ENCODE assay signal across 14 cellular contexts in the genomic region with DNA sequence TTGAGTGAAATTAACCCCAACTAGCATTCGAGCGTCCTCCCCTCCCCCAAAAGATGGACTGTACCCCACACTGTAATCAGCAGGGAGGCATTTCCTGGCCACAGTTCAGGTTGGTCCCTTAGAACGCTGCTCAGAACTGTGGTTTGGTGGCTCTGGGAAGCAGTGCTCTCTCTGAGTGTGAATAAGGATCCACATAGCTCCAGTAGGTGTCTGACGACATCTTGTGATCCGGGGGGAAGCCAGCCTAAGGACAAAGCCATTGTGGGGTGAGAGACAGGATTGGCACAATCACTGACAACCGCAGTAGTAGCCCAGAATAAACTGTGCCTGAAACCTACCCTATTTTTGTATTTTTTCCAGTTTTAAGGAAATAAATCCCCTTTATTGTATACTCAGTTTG.
DNase-seq lines count a peak whose midpoint lies in the region; ATAC-seq and TF ChIP-seq lines count a peak whose summit lies in the region.
"Had no signal": no experiment of that assay in that cellular context is flagged by ENCODE, and none has a peak within 500 bp of the region (broad histone marks: within the 10 kb centered on the region; RNA-seq: fewer than 3 reads in every experiment).

No MANE protein-coding gene starts in this region.

- H3K27ac Mint-ChIP-seq in activated naive CD8-positive, alpha-beta T cell treated with anti-CD3 and anti-CD28 coated beads for 36 hours: no peak overlapping the region

- intact Hi-C loops in stomach (cut with DNase I; ENCODE audit: low total_unique reads): loop anchor here (10.0 kb wide), 1 partner anchor 119 kb away; no protein-coding TSS in a partner anchor

- H3K4me3 Mint-ChIP-seq in activated naive CD8-positive, alpha-beta T cell treated with anti-CD3 and anti-CD28 coated beads for 36 hours: no peak overlapping the region

- H3K27me3 ChIP-seq in HUES48 (ENCODE audit: control insufficient read depth, insufficient read depth, low read length) (no peaks in the 10 kb centered on the region), iPS-20b (ENCODE audit: insufficient read depth, low read length) (no peaks in the 10 kb centered on the region), stomach (no peaks in the 10 kb centered on the region)

- H3K36me3 ChIP-seq in HUES48 (ENCODE audit: control insufficient read depth, insufficient read depth, low read length) (no peaks in the 10 kb centered on the region), iPS-20b (ENCODE audit: insufficient read depth, low read depth, low read length) (no peaks in the 10 kb centered on the region), stomach (no peaks in the 10 kb centered on the region)
- H3K36me3 ChIP-seq: MG63 had no signal

- peaks cover 57% of the 10 kb centered on the region for H3K4me1 Mint-ChIP-seq in activated naive CD8-positive, alpha-beta T cell treated with anti-CD3 and anti-CD28 coated beads for 36 hours

- no peaks in the 10 kb centered on the region for H3K27me3 Mint-ChIP-seq in activated naive CD8-positive, alpha-beta T cell treated with anti-CD3 and anti-CD28 coated beads for 36 hours

- H3K9me3 Mint-ChIP-seq in activated naive CD8-positive, alpha-beta T cell treated with anti-CD3 and anti-CD28 coated beads for 36 hours: no peaks in the 10 kb centered on the region

- ATAC-seq in HG03280 (IDR thresholded peaks at IDR 0.05; ENCODE audit: unreplicated experiment): no peak
- no peak for ATAC-seq in HG03520 (IDR thresholded peaks at IDR 0.05; ENCODE audit: unreplicated experiment)

- TF ChIP-seq EP300 in stomach (IDR thresholded peaks at IDR 0.05): no peak

- H3K4me3 ChIP-seq in HUES48 (ENCODE audit: low read depth, low read length): no peak overlapping the region
- 0 out of 2 replicates have a peak overlapping the region, but pooled peaks have one; percentile 5 for H3K4me3 ChIP-seq in iPS-20b (ENCODE audit: low read length)
- no peak overlapping the region for H3K4me3 ChIP-seq in stomach
- H3K4me3 ChIP-seq: GM12878, MG63 had no signal

- WGBS in stomach, 5 donors: 63 to 80% (median 69%) methylated on average over 6 of the region's 6 CpGs

- no peak for DNase-seq in stomach
- DNase-seq in activated naive CD8-positive, alpha-beta T cell treated with anti-CD3 and anti-CD28 coated beads for 36 hours: no peak
- no peak for DNase-seq in stimulated activated CD4-positive, alpha-beta T cell treated with anti-CD3 and anti-CD28 coated beads, Interleukin-4, amount 100 ng/mL, for 4 hours
- DNase-seq: MG63, NCI-H1105, NCI-H187, NCI-H446, SW 1271 had no signal

- H3K9ac ChIP-seq in HUES48 (ENCODE audit: low read depth, low read length): no peak overlapping the region
- H3K9ac ChIP-seq in iPS-20b (ENCODE audit: low read depth, low read length): no peak overlapping the region; the same call in 1 of the 2 replicates

- no peak for TF ChIP-seq CTCF in VCaP (conservative IDR thresholded peaks at IDR 0.05)
- TF ChIP-seq CTCF in stomach (IDR thresholded peaks at IDR 0.05): no peak

- H3K27ac ChIP-seq in HUES48 (ENCODE audit: low read depth, low read length) (peak overlapping the region; percentile 9), VCaP (peak overlapping the region; percentile 2), iPS-20b (ENCODE audit: low read length) (no peak overlapping the region), stomach (peak overlapping the region; percentile 37 to 81 (median 56))

- no peaks in the 10 kb centered on the region for H3K9me3 ChIP-seq in HUES48 (ENCODE audit: control insufficient read depth, insufficient read depth, low read length)
- no peaks in the 10 kb centered on the region for H3K9me3 ChIP-seq in iPS-20b (ENCODE audit: insufficient read depth, low read depth, low read length)
- no peaks in the 10 kb centered on the region for H3K9me3 ChIP-seq in stomach
- H3K9me3 ChIP-seq: MG63 had no signal

- H3K4me1 ChIP-seq in HUES48 (ENCODE audit: control insufficient read depth, insufficient read depth, low read length) (peaks cover 71% of the 10 kb centered on the region), iPS-20b (ENCODE audit: insufficient read depth, low read length) (peaks cover 54% of the 10 kb centered on the region), stomach (peaks cover 37 to 81% (median 66%) of the 10 kb centered on the region in 4 donors)

- TF ChIP-seq POLR2A in stomach (IDR thresholded peaks at IDR 0.05): no peak

- H3K36me3 Mint-ChIP-seq in activated naive CD8-positive, alpha-beta T cell treated with anti-CD3 and anti-CD28 coated beads for 36 hours: no peaks in the 10 kb centered on the region
